In genomic region chr17:6496636-6497441, GRCh38 we compare ENCODE assay signal across 10 cellular contexts. TPM values are rescaled to one million over a fixed set of nuclear protein-coding genes. Genes with fewer than 3 reads are reported as not detected.
A peak's percentile ranks its signal among the peaks of the same experiment; 100 is the strongest.
DNase-seq lines count a peak whose midpoint lies in the region; TF ChIP-seq lines count a peak whose summit lies in the region.
"Had no signal": no experiment of that assay in that cellular context is flagged by ENCODE, and none has a peak within 500 bp of the region (broad histone marks: within the 10 kb centered on the region; RNA-seq: fewer than 3 reads in every experiment).

No MANE protein-coding gene starts in this region.

- peak overlapping the region; percentile 24 for H3K27ac ChIP-seq in cingulate gyrus (ENCODE audit: low read depth, low read length)
- no peak overlapping the region for H3K27ac ChIP-seq in prostate gland

- peak overlapping the region; percentile 58 to 84 (median 77) for H3K27ac Mint-ChIP-seq in nephron

- TF ChIP-seq CTCF in nephron (IDR thresholded peaks at IDR 0.05; ENCODE audit: unreplicated experiment in 3 of 3) (no peak), prostate gland (IDR thresholded peaks at IDR 0.05) (no peak)

- intact Hi-C loops in prostate gland (cut with DNase I): no loop called here

- no peaks in the 10 kb centered on the region for H3K36me3 ChIP-seq in prostate gland

- 60% methylated on average over 15 of the region's 15 CpGs for WGBS in prostate gland

- H3K4me3 ChIP-seq in prostate gland: no peak overlapping the region

- no peaks in the 10 kb centered on the region for H3K9me3 ChIP-seq in prostate gland

- TF ChIP-seq POLR2A in prostate gland (IDR thresholded peaks at IDR 0.05): no peak

- no peaks in the 10 kb centered on the region for H3K36me3 Mint-ChIP-seq in nephron (ENCODE audit: low read depth)

- peaks cover 3% of the 10 kb centered on the region for H3K27me3 Mint-ChIP-seq in nephron (ENCODE audit: low read depth)

- H3K4me1 ChIP-seq in prostate gland (replicated peaks): no peaks in the 10 kb centered on the region

- H3K4me1 Mint-ChIP-seq in nephron: peaks cover 70% of the 10 kb centered on the region

- H3K27me3 ChIP-seq in prostate gland (replicated peaks; ENCODE audit: insufficient read depth): no peaks in the 10 kb centered on the region

- peak; percentile 72 for DNase-seq in DMS 273 (lab: John Stamatoyannopoulos, UW; ENCODE audit: unreplicated experiment)
- peak; percentile 28 for DNase-seq in NCI-H1694 (lab: John Stamatoyannopoulos, UW)
- no peak for DNase-seq in glomerular visceral epithelial cell (ENCODE audit: extremely low spot score)
- DNase-seq in HPDE6-E6E7 (ENCODE audit: extremely low spot score): no peak
- no peak for DNase-seq in activated naive CD4-positive, alpha-beta T cell treated with Interleukin-2 at 50 U/mL for 16 hours
- no peak for DNase-seq in prostate gland (ENCODE audit: low spot score)
- DNase-seq: activated CD4-positive, alpha-beta T cell treated with anti-CD3 and anti-CD28 coated beads, Interleukin-2, amount 50 U/mL, for 4 hours; amniotic stem cell had no signal

- peak overlapping the region; percentile 29 to 63 (median 51) for H3K4me3 Mint-ChIP-seq in nephron

- H3K9me3 Mint-ChIP-seq in nephron: no peaks in the 10 kb centered on the region

RNA-seq across cellular contexts. Expression of gene PIMREG, which starts 52.6 kb away (rescaled TPM):
- total RNA-seq in prostate gland: 1 to 10 TPM in 1 of 2 donors, under 1 TPM in 1; 0.45 to 4.9 TPM

RNA-seq across cellular contexts. Expression of gene PITPNM3, which starts 59.5 kb away (rescaled TPM):
- total RNA-seq in prostate gland: 1 to 10 TPM; 5.3 to 7.9 TPM

Comparison
In these comparisons a context has a peak if more than half of its experiments do, and no peak if none do; other contexts are left out.
1. DNase-seq: peak in DMS 273 (single experiment) and NCI-H1694 (single experiment); none in glomerular visceral epithelial cell (single experiment), HPDE6-E6E7 (single experiment), activated naive CD4-positive, alpha-beta T cell treated with Interleukin-2 at 50 U/mL for 16 hours (single experiment) and prostate gland (single experiment).